16 cellular contexts compared by ENCODE assay signal in the genomic region with DNA sequence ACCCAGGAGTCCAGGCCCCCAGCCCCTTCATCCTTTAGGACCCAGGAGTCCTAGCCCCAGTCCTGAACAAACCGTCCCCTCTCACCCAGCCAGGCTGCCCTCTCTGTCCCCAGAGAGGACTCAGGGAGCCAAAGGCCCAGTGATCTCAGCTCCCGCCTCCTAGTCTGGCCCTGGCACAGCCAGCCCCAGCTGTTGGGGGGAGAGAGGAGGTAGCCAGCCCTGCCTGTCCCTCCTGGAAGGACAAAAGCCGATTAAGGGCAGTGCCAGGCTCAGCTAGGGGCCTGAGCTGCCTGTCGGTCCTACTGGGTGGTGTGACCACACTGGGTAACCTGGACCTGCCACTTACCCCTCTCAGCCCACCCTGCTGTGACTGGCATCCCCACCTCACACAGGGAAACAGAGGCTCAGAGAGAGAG. TPM values are rescaled to one million over a fixed set of nuclear protein-coding genes. Genes with fewer than 3 reads are reported as not detected.
A peak's percentile ranks its signal among the peaks of the same experiment; 100 is the strongest.
DNase-seq lines count a peak whose midpoint lies in the region; ATAC-seq and TF ChIP-seq lines count a peak whose summit lies in the region.
"Had no signal": no experiment of that assay in that cellular context is flagged by ENCODE, and none has a peak within 500 bp of the region (broad histone marks: within the 10 kb centered on the region; RNA-seq: fewer than 3 reads in every experiment).

No MANE protein-coding gene starts in this region.

- no peaks in the 10 kb centered on the region for H3K9me3 ChIP-seq in adipocyte (ENCODE audit: control insufficient read depth, low read length)
- H3K9me3 ChIP-seq: ascending aorta had no signal

- peaks cover 33% of the 10 kb centered on the region for H3K36me3 ChIP-seq in adipocyte (ENCODE audit: control insufficient read depth, insufficient read depth, low read length, severe bottlenecking)
- H3K36me3 ChIP-seq: ascending aorta had no signal

- H3K4me1 ChIP-seq in adipocyte (ENCODE audit: control insufficient read depth, insufficient read depth, low read length) (peaks cover 18% of the 10 kb centered on the region), foreskin keratinocyte (no peaks in the 10 kb centered on the region)
- H3K4me1 ChIP-seq: ascending aorta had no signal

- H3K36me3 Mint-ChIP-seq in activated naive CD8-positive, alpha-beta T cell treated with anti-CD3 and anti-CD28 coated beads for 36 hours: peaks cover 2% of the 10 kb centered on the region

- no peak for ATAC-seq in HG02885 (IDR thresholded peaks at IDR 0.05; ENCODE audit: poor library complexity, unreplicated experiment)
- no peak for ATAC-seq in foreskin keratinocyte
- ATAC-seq: activated CD4-positive, CD25-positive, alpha-beta regulatory T cell treated with anti-CD3 and anti-CD28 coated beads, Interleukin-2, amount 50 U/mL, for 24 hours had no signal

- no peak overlapping the region for H3K27ac ChIP-seq in foreskin keratinocyte
- H3K27ac ChIP-seq: ascending aorta had no signal

- peak; percentile 43 for DNase-seq in D341Med (ENCODE audit: low spot score)
- no peak for DNase-seq in adipocyte (ENCODE audit: low read depth)
- DNase-seq in inferior parietal cortex (ENCODE audit: extremely low spot score): peak; percentile 70
- DNase-seq in putamen (ENCODE audit: low spot score): peak; percentile 86
- no peak for DNase-seq in activated effector memory CD4-positive, alpha-beta T cell treated with Interleukin-2 at 50 U/mL for 16 hours
- no peak for DNase-seq in activated naive CD8-positive, alpha-beta T cell treated with anti-CD3 and anti-CD28 coated beads for 36 hours
- DNase-seq in foreskin keratinocyte: no peak
- DNase-seq: NCI-H187; SHP77; stimulated activated CD4-positive, alpha-beta T cell treated with anti-CD3 and anti-CD28 coated beads, Interleukin-1b, Interleukin-23, amount 100 ng/mL, for 48 hours; T-helper 2 cell had no signal

- H3K4me3 ChIP-seq in adipocyte (ENCODE audit: low read length): peak overlapping the region; percentile 83
- H3K4me3 ChIP-seq: ascending aorta had no signal

- H3K27me3 Mint-ChIP-seq in activated naive CD8-positive, alpha-beta T cell treated with anti-CD3 and anti-CD28 coated beads for 36 hours: no peaks in the 10 kb centered on the region
- H3K27me3 Mint-ChIP-seq: CD8-positive, alpha-beta memory T cell had no signal

- H3K27me3 ChIP-seq in adipocyte (replicated peaks; ENCODE audit: control insufficient read depth, insufficient read depth, low read length) (no peaks in the 10 kb centered on the region), foreskin keratinocyte (no peaks in the 10 kb centered on the region)
- H3K27me3 ChIP-seq: ascending aorta had no signal

- TF ChIP-seq CTCF in foreskin keratinocyte (conservative IDR thresholded peaks at IDR 0.05): no peak

- no peaks in the 10 kb centered on the region for H3K9me3 Mint-ChIP-seq in activated naive CD8-positive, alpha-beta T cell treated with anti-CD3 and anti-CD28 coated beads for 36 hours
- H3K9me3 Mint-ChIP-seq: CD8-positive, alpha-beta memory T cell had no signal

- H3K9ac ChIP-seq in adipocyte (ENCODE audit: low read length): peak overlapping the region; percentile 89

- H3K4me3 Mint-ChIP-seq in activated naive CD8-positive, alpha-beta T cell treated with anti-CD3 and anti-CD28 coated beads for 36 hours: no peak overlapping the region
- H3K4me3 Mint-ChIP-seq: CD8-positive, alpha-beta memory T cell had no signal

- H3K4me1 Mint-ChIP-seq in activated naive CD8-positive, alpha-beta T cell treated with anti-CD3 and anti-CD28 coated beads for 36 hours: no peaks in the 10 kb centered on the region

- H3K27ac Mint-ChIP-seq in activated naive CD8-positive, alpha-beta T cell treated with anti-CD3 and anti-CD28 coated beads for 36 hours: no peak overlapping the region

RNA-seq across cellular contexts. Expression of a gene that starts 14.5 kb away (rescaled TPM):
- total RNA-seq in activated naive CD8-positive, alpha-beta T cell treated with anti-CD3 and anti-CD28 coated beads for 36 hours: 10 to 100 TPM; 24.8 to 25.1 TPM
- total RNA-seq in foreskin keratinocyte: 23.9 and 27.0 TPM in 2 replicates
- polyA plus RNA-seq in foreskin keratinocyte: 24.2 and 27.7 TPM in 2 replicates

RNA-seq across cellular contexts. Expression of a gene that starts 22.6 kb away (rescaled TPM):
- total RNA-seq in activated naive CD8-positive, alpha-beta T cell treated with anti-CD3 and anti-CD28 coated beads for 36 hours: not detected
- 5.4 and 6.7 TPM in 2 replicates for total RNA-seq in foreskin keratinocyte
- 12.0 and 14.7 TPM in 2 replicates for polyA plus RNA-seq in foreskin keratinocyte
- total RNA-seq: ascending aorta; CD8-positive, alpha-beta memory T cell; chondrocyte had no signal
- polyA plus RNA-seq: CD8-positive, alpha-beta memory T cell had no signal

RNA-seq across cellular contexts. Expression of a gene that starts 30.1 kb away (rescaled TPM):
- not detected for total RNA-seq in activated naive CD8-positive, alpha-beta T cell treated with anti-CD3 and anti-CD28 coated beads for 36 hours
- not detected in 2 replicates for total RNA-seq in foreskin keratinocyte
- polyA plus RNA-seq in foreskin keratinocyte: not detected in 2 replicates
- total RNA-seq: ascending aorta; CD8-positive, alpha-beta memory T cell; chondrocyte had no signal
- polyA plus RNA-seq: CD8-positive, alpha-beta memory T cell had no signal

Comparison
In these comparisons a context has a peak if more than half of its experiments do, and no peak if none do; other contexts are left out.
1. DNase-seq: peak in D341Med (single experiment), inferior parietal cortex (single experiment) and putamen (single experiment); none in adipocyte (single experiment), activated effector memory CD4-positive, alpha-beta T cell treated with Interleukin-2 at 50 U/mL for 16 hours (single experiment), activated naive CD8-positive, alpha-beta T cell treated with anti-CD3 and anti-CD28 coated beads for 36 hours (single experiment) and foreskin keratinocyte (0 of 2).